In genomic region chr14:61568572-61569011, GRCh38 we compare ENCODE assay signal across 8 cellular contexts.
DNase-seq lines count a peak whose midpoint lies in the region; ATAC-seq and TF ChIP-seq lines count a peak whose summit lies in the region.

No MANE protein-coding gene starts in this region.

- H3K27ac ChIP-seq in osteoblast (ENCODE audit: low read depth, low read length) = peak overlapping the region; percentile 97

- peaks cover 41% of the 10 kb centered on the region for H3K79me2 ChIP-seq in osteoblast (ENCODE audit: insufficient read depth, low read length)

- H3K4me1 ChIP-seq in osteoblast (ENCODE audit: insufficient read depth, low read length) = peaks cover 97% of the 10 kb centered on the region

- no peak overlapping the region for H3K4me3 ChIP-seq in osteoblast (ENCODE audit: insufficient read depth, low read length)

- H3K36me3 ChIP-seq in osteoblast (ENCODE audit: insufficient read depth, low read length) = no peaks in the 10 kb centered on the region

- no peaks in the 10 kb centered on the region for H3K9me3 ChIP-seq in osteoblast (ENCODE audit: low read depth, low read length)

- no peaks in the 10 kb centered on the region for H3K27me3 ChIP-seq in osteoblast (ENCODE audit: insufficient read depth, low read length)

- TF ChIP-seq CTCF in osteoblast (IDR thresholded peaks at IDR 0.05; ENCODE audit: extremely low read depth, low read depth, low read length) = no peak

- ATAC-seq in GM21515 (IDR thresholded peaks at IDR 0.05; ENCODE audit: unreplicated experiment) = peak; percentile 84
- ATAC-seq in esophagus mucosa = peak; percentile 73

- in situ Hi-C loops in G401 (cut with HindIII; ENCODE audit: low sequenced_read_pairs) = no loop called here

- DNase-seq in G401 (ENCODE audit: low spot score) (peak; percentile 87), osteoblast (ENCODE audit: insufficient read length, low spot score, missing footprints) (no peak), ureter (ENCODE audit: low spot score) (no peak), T1000 (lab: John Stamatoyannopoulos, UW) (no peak)
- DNase-seq in activated CD8-positive, alpha-beta memory T cell treated with anti-CD3 and anti-CD28 coated beads for 24 hours = peak; percentile 79

- peak; percentile 95 for TF ChIP-seq EP300 in Ishikawa (IDR thresholded peaks at IDR 0.05; ENCODE audit: borderline replicate concordance)

- TF ChIP-seq RAD21 in Ishikawa (IDR thresholded peaks at IDR 0.05; ENCODE audit: low read depth) = peak; percentile 27; the same call in 1 of the 2 replicates

- H4K20me1 ChIP-seq in osteoblast (ENCODE audit: insufficient read depth, low read length) = no peaks in the 10 kb centered on the region

- H3K4me2 ChIP-seq in osteoblast (ENCODE audit: insufficient read depth, low read length) = no peak overlapping the region

- no peak overlapping the region for H2AFZ ChIP-seq in osteoblast (ENCODE audit: low read length)

TF ChIP-seq in Ishikawa, 13 proteins besides CTCF, POLR2A, EP300 and RAD21:
- peak; percentile 75 for TF ChIP-seq NFIC (IDR thresholded peaks at IDR 0.05)
- no peak for TF ChIP-seq CREB1 (IDR thresholded peaks at IDR 0.05; ENCODE audit: low read depth)
- TF ChIP-seq FOXM1 (IDR thresholded peaks at IDR 0.05; ENCODE audit: borderline replicate concordance, low read depth) = peak; percentile 28; the same call in 1 of the 2 replicates
- no peak for TF ChIP-seq REST (IDR thresholded peaks at IDR 0.05; ENCODE audit: low read depth)
- peak; percentile 96 for TF ChIP-seq TCF12 (IDR thresholded peaks at IDR 0.05; ENCODE audit: low read depth)
- TF ChIP-seq USF1 (IDR thresholded peaks at IDR 0.05) = peak; percentile 82
- TF ChIP-seq ZBTB7A (IDR thresholded peaks at IDR 0.05; ENCODE audit: low read depth) = peak; percentile 86
- peak; percentile 79 for TF ChIP-seq MAX (IDR thresholded peaks at IDR 0.05)
- no peak for TF ChIP-seq CEBPB (IDR thresholded peaks at IDR 0.05)
- TF ChIP-seq TEAD4 (IDR thresholded peaks at IDR 0.05) = peak; percentile 89
- TF ChIP-seq TAF1 (IDR thresholded peaks at IDR 0.05; ENCODE audit: low read depth) = peak; percentile 61; the same call in 1 of the 2 replicates
- TF ChIP-seq YY1 (IDR thresholded peaks at IDR 0.05; ENCODE audit: low read depth) = peak; percentile 50; the same call in 1 of the 2 replicates
- TF ChIP-seq EGR1 (IDR thresholded peaks at IDR 0.05) = peak; percentile 100

Comparison
In these comparisons a context has a peak if more than half of its experiments do, and no peak if none do; other contexts are left out.
1. DNase-seq: peak in G401 (single experiment) and activated CD8-positive, alpha-beta memory T cell treated with anti-CD3 and anti-CD28 coated beads for 24 hours (single experiment); none in osteoblast (single experiment), ureter (single experiment) and T1000 (single experiment).